ENCODE assay signal across 1 cellular context in the genomic region with DNA sequence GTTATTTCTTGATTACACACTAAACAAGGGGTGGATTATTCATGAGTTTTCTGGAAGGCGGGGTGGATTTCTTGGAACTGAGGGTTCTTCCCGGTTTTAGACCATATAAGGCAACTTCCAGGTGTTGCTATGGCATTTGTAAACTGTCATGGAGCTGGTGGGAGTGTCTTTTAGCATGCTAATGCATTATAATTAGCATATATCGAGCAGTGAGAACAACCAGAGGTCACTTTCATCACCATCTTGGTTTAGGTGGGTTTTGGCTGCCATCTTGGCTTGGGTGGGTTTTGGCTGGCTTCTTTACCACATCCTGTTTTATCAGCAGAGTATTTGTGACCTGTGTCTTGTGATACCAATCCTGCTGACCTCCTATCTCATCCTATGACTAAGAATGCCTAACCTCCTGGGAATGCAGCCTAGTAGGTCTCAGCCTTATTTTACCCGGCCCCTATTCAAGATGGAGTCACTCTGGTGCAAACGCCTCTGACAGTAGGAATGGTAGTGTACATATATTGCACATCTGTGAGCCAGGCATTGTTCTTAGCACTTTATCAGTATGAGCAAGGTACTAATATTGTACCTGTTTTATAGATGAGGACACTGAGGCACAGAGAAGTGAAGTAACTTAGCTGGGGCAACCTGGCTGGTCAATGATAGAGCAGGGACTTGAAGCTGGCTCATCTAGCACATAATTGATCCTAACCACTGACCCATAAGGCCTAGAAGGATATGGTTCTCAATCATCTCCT.
TF ChIP-seq lines count a peak whose summit lies in the region.

No MANE protein-coding gene starts in this region.

TF ChIP-seq in K562, 482 proteins besides CTCF, POLR2A, EP300 and RAD21 (continued from another document and continues in another):
- TF ChIP-seq MXI1 (IDR thresholded peaks at IDR 0.05; ENCODE audit: low read depth, low read length) (peak; percentile 78), SLC30A9 (CRISPR knock-in tag; IDR thresholded peaks at IDR 0.05) (peak; percentile 86; the same call in 1 of the 2 replicates), ZBTB17 (CRISPR knock-in tag; IDR thresholded peaks at IDR 0.05) (peak; percentile 98), ZFP1 (CRISPR knock-in tag; IDR thresholded peaks at IDR 0.05) (peak; percentile 99), ZNF121 (CRISPR knock-in tag; conservative IDR thresholded peaks at IDR 0.05) (no peak), ZNF3 (CRISPR knock-in tag; IDR thresholded peaks at IDR 0.05) (peak; percentile 92), EGR1 (conservative IDR thresholded peaks at IDR 0.05) (no peak), NFXL1 (CRISPR knock-in tag; IDR thresholded peaks at IDR 0.05) (peak; percentile 99), CREBBP (IDR thresholded peaks at IDR 0.05; ENCODE audit: low read depth, low read length) (no peak), ZBTB40 (IDR thresholded peaks at IDR 0.05) (no peak), ZBTB40 (CRISPR knock-in tag; IDR thresholded peaks at IDR 0.05) (no peak), HDAC8 (tag; IDR thresholded peaks at IDR 0.05) (peak; percentile 100), LARP7 (IDR thresholded peaks at IDR 0.05) (no peak), ID3 (CRISPR knock-in tag; IDR thresholded peaks at IDR 0.05) (peak; percentile 97), ID3 (tag; IDR thresholded peaks at IDR 0.05) (peak; percentile 100), OTX1 (CRISPR knock-in tag; IDR thresholded peaks at IDR 0.05) (peak; percentile 99), MTA3 (IDR thresholded peaks at IDR 0.05; ENCODE audit: borderline replicate concordance) (0 out of 2 replicates have a peak, but pooled peaks have one; percentile 60), KLF1 (tag; IDR thresholded peaks at IDR 0.05) (peak; percentile 91), ZBTB34 (CRISPR knock-in tag; IDR thresholded peaks at IDR 0.05) (peak; percentile 97), ZNF224 (CRISPR knock-in tag; IDR thresholded peaks at IDR 0.05) (no peak), BACH1 (tag; IDR thresholded peaks at IDR 0.05) (peak; percentile 99), ZNF699 (CRISPR knock-in tag; IDR thresholded peaks at IDR 0.05; ENCODE audit: insufficient replicate concordance) (peak; percentile 94), TEAD2 (tag; IDR thresholded peaks at IDR 0.05) (peak; percentile 97), ZNF695 (CRISPR knock-in tag; IDR thresholded peaks at IDR 0.05) (peak; percentile 99), SRSF7 (optimal IDR thresholded peaks at IDR 0.05; ENCODE audit: low read depth, low read length) (no peak), ZNF717 (CRISPR knock-in tag; IDR thresholded peaks at IDR 0.05) (peak; percentile 96), SP1 (CRISPR knock-in tag; IDR thresholded peaks at IDR 0.05) (peak; percentile 26; the same call in 1 of the 2 replicates), DIDO1 (tag; IDR thresholded peaks at IDR 0.05; ENCODE audit: low read depth) (peak; percentile 99)
- TF ChIP-seq, protein P1, sequence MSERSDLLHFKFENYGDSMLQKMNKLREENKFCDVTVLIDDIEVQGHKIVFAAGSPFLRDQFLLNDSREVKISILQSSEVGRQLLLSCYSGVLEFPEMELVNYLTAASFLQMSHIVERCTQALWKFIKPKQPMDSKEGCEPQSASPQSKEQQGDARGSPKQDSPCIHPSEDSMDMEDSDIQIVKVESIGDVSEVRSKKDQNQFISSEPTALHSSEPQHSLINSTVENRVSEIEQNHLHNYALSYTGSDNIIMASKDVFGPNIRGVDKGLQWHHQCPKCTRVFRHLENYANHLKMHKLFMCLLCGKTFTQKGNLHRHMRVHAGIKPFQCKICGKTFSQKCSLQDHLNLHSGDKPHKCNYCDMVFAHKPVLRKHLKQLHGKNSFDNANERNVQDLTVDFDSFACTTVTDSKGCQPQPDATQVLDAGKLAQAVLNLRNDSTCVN (CRISPR knock-in tag; IDR thresholded peaks at IDR 0.05): peak; percentile 99
- TF ChIP-seq, protein P2, sequence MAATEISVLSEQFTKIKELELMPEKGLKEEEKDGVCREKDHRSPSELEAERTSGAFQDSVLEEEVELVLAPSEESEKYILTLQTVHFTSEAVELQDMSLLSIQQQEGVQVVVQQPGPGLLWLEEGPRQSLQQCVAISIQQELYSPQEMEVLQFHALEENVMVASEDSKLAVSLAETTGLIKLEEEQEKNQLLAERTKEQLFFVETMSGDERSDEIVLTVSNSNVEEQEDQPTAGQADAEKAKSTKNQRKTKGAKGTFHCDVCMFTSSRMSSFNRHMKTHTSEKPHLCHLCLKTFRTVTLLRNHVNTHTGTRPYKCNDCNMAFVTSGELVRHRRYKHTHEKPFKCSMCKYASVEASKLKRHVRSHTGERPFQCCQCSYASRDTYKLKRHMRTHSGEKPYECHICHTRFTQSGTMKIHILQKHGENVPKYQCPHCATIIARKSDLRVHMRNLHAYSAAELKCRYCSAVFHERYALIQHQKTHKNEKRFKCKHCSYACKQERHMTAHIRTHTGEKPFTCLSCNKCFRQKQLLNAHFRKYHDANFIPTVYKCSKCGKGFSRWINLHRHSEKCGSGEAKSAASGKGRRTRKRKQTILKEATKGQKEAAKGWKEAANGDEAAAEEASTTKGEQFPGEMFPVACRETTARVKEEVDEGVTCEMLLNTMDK (IDR thresholded peaks at IDR 0.05; ENCODE audit: borderline replicate concordance, insufficient read depth, low read depth, low read length, poor library complexity, severe bottlenecking): no peak
- TF ChIP-seq, protein P3, sequence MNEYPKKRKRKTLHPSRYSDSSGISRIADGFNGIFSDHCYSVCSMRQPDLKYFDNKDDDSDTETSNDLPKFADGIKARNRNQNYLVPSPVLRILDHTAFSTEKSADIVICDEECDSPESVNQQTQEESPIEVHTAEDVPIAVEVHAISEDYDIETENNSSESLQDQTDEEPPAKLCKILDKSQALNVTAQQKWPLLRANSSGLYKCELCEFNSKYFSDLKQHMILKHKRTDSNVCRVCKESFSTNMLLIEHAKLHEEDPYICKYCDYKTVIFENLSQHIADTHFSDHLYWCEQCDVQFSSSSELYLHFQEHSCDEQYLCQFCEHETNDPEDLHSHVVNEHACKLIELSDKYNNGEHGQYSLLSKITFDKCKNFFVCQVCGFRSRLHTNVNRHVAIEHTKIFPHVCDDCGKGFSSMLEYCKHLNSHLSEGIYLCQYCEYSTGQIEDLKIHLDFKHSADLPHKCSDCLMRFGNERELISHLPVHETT (CRISPR knock-in tag; conservative IDR thresholded peaks at IDR 0.05 in 1 of 2, IDR thresholded peaks at IDR 0.05 in 1 of 2): peak in 1 of 2 experiments; percentile 100; a peak in 2 of 4 replicates
- TF ChIP-seq, protein P4, sequence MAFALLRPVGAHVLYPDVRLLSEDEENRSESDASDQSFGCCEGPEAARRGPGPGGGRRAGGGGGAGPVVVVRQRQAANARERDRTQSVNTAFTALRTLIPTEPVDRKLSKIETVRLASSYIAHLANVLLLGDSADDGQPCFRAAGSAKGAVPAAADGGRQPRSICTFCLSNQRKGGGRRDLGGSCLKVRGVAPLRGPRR (CRISPR knock-in tag; IDR thresholded peaks at IDR 0.05): peak; percentile 98
- TF ChIP-seq, protein P5, sequence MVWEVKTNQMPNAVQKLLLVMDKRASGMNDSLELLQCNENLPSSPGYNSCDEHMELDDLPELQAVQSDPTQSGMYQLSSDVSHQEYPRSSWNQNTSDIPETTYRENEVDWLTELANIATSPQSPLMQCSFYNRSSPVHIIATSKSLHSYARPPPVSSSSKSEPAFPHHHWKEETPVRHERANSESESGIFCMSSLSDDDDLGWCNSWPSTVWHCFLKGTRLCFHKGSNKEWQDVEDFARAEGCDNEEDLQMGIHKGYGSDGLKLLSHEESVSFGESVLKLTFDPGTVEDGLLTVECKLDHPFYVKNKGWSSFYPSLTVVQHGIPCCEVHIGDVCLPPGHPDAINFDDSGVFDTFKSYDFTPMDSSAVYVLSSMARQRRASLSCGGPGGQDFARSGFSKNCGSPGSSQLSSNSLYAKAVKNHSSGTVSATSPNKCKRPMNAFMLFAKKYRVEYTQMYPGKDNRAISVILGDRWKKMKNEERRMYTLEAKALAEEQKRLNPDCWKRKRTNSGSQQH (CRISPR knock-in tag; IDR thresholded peaks at IDR 0.05): peak; percentile 99
- TF ChIP-seq, protein P6, sequence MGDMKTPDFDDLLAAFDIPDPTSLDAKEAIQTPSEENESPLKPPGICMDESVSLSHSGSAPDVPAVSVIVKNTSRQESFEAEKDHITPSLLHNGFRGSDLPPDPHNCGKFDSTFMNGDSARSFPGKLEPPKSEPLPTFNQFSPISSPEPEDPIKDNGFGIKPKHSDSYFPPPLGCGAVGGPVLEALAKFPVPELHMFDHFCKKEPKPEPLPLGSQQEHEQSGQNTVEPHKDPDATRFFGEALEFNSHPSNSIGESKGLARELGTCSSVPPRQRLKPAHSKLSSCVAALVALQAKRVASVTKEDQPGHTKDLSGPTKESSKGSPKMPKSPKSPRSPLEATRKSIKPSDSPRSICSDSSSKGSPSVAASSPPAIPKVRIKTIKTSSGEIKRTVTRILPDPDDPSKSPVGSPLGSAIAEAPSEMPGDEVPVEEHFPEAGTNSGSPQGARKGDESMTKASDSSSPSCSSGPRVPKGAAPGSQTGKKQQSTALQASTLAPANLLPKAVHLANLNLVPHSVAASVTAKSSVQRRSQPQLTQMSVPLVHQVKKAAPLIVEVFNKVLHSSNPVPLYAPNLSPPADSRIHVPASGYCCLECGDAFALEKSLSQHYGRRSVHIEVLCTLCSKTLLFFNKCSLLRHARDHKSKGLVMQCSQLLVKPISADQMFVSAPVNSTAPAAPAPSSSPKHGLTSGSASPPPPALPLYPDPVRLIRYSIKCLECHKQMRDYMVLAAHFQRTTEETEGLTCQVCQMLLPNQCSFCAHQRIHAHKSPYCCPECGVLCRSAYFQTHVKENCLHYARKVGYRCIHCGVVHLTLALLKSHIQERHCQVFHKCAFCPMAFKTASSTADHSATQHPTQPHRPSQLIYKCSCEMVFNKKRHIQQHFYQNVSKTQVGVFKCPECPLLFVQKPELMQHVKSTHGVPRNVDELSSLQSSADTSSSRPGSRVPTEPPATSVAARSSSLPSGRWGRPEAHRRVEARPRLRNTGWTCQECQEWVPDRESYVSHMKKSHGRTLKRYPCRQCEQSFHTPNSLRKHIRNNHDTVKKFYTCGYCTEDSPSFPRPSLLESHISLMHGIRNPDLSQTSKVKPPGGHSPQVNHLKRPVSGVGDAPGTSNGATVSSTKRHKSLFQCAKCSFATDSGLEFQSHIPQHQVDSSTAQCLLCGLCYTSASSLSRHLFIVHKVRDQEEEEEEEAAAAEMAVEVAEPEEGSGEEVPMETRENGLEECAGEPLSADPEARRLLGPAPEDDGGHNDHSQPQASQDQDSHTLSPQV (IDR thresholded peaks at IDR 0.05): peak; percentile 100
